ENCODE assay signal across 8 cellular contexts in the genomic region with DNA sequence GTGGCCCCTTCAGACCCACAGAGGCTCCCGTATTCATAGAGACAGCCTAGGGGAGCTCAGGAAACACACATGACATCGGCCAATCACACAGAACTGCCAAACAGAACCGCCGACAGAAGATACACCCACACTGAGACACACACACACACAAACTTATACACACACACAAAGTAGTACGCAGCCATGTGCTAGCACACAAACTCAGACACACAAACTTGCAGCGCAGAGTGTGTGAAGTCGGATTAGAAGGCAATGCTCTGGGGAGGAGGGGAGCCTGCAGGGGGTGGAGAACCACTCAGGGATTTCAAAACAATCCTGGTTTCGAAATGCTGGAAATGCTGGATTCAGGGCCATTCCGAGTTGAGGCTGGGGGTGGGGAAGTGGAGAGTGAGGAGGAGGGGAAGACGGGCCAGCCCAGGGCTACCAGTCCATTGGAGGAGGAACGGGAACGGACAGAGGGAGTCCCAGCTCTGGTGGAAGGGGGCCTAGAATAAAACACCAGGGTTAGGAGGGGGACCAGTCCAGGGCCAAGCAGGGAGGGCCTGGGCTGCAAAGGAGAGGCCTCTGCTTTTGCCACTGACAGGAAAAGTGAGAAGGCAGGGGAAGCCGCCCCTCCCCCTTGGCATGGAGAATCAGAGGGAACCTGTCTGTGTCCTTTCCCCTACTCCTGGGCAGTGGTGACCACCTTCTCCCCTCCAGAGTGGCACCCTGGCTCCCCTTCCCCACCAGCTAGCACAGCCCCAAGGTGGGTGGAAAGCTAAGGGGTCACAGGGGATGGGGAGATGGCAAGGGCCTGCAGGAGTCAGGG. TPM values are rescaled to one million over a fixed set of nuclear protein-coding genes. Genes with fewer than 3 reads are reported as not detected.
DNase-seq lines count a peak whose midpoint lies in the region; ATAC-seq, FAIRE-seq and TF ChIP-seq lines count a peak whose summit lies in the region.

No MANE protein-coding gene starts in this region.

- peak; percentile 44 to 81; a peak in 3 of 5 replicates for TF ChIP-seq EP300 in A549 (IDR thresholded peaks at IDR 0.05)

- FAIRE-seq in A549 (lab: Jason Lieb, UNC), result no peak
- FAIRE-seq in small intestine (lab: Jason Lieb, UNC), result no peak

- WGBS in A549 (ENCODE audit: missing lambda C conversion rate), result 4% methylated on average over 5 of the region's 13 CpGs
- WGBS in small intestine, 3 donors, result 22 to 24% (median 23%) methylated on average over 13 of the region's 13 CpGs

- H3K9me3 ChIP-seq in A549 (no peaks in the 10 kb centered on the region), iPS-20b (ENCODE audit: insufficient read depth, low read depth, low read length) (no peaks in the 10 kb centered on the region), small intestine (ENCODE audit: control insufficient read depth, low read depth) (no peaks in the 10 kb centered on the region)

- H3K4me2 ChIP-seq in A549, result peak overlapping the region; percentile 100

- H3K4me3 ChIP-seq in A549 (peak overlapping the region; percentile 62), astrocyte of the cerebellum (ENCODE audit: low read depth, low read length) (peak overlapping the region; percentile 100), iPS-20b (ENCODE audit: low read length) (peak overlapping the region; percentile 55), small intestine (ENCODE audit: low read depth in 1 of 2, low read length in 2 of 2) (peak overlapping the region in 1 of 2 donors; percentile 93)

- H3K27ac ChIP-seq in A549, result peak overlapping the region; percentile 98 to 100
- peak overlapping the region; percentile 35 for H3K27ac ChIP-seq in iPS-20b (ENCODE audit: low read length)
- peak overlapping the region; percentile 98 to 99 for H3K27ac ChIP-seq in small intestine (ENCODE audit: low read depth in 1 of 2, low read length in 1 of 2)

- in situ Hi-C loops in astrocyte of the cerebellum (cut with HindIII; ENCODE audit: low sequenced_read_pairs), result no loop called here

- peaks cover 3% of the 10 kb centered on the region; the same call in 1 of the 2 replicates for H3K27me3 ChIP-seq in iPS-20b (ENCODE audit: insufficient read depth, low read length)
- H3K27me3 ChIP-seq in small intestine (ENCODE audit: control insufficient read depth in 2 of 2, insufficient read depth in 2 of 2, low read length in 2 of 2), result no peaks in the 10 kb centered on the region

- DNase-seq in A549 (ENCODE audit: low read depth in 1 of 2, low spot score in 1 of 2) (peak in 1 of 2 experiments; percentile 89), HT1080 (ENCODE audit: low read depth) (peak; percentile 69), astrocyte of the cerebellum (ENCODE audit: low read depth) (no peak), small intestine (no peak), NCI-H1092 (lab: John Stamatoyannopoulos, UW) (no peak)
- DNase-seq in stimulated activated CD4-positive, alpha-beta T cell treated with anti-CD3 and anti-CD28 coated beads, Interleukin-12 subunit alpha, Interleukin-12 subunit beta, amount 100 ng/mL, for 4 hours, result no peak

- TF ChIP-seq CTCF in A549 (IDR thresholded peaks at IDR 0.05) (no peak), astrocyte of the cerebellum (IDR thresholded peaks at IDR 0.05; ENCODE audit: low read depth, low read length, missing control alignments) (no peak)

- peak; percentile 1 to 3; a peak in 4 of 6 replicates for ATAC-seq in A549
- no peak for ATAC-seq in GM21717 (IDR thresholded peaks at IDR 0.05; ENCODE audit: unreplicated experiment)

- no peaks in the 10 kb centered on the region for H3K36me3 ChIP-seq in iPS-20b (ENCODE audit: insufficient read depth, low read depth, low read length)
- H3K36me3 ChIP-seq in small intestine (ENCODE audit: control insufficient read depth in 2 of 2, insufficient read depth in 2 of 2, low read length in 2 of 2), result no peaks in the 10 kb centered on the region

- CTCF ChIA-PET in A549 (lab: Yijun Ruan, JAX), result interaction anchor here (1.5 kb wide), 1 partner anchor 178 kb away, joined by 3 read pairs; no protein-coding TSS in a partner anchor

- H3K9ac ChIP-seq in iPS-20b (ENCODE audit: low read depth, low read length), result peak overlapping the region; percentile 50; the same call in 1 of the 2 replicates

- no peak; the same call in 1 of the 2 replicates for TF ChIP-seq POLR2A in A549 (IDR thresholded peaks at IDR 0.05; ENCODE audit: low read length)

- TF ChIP-seq RAD21 in A549 (conservative IDR thresholded peaks at IDR 0.05 in 1 of 2, IDR thresholded peaks at IDR 0.05 in 1 of 2), result peak in 1 of 2 experiments; percentile 19; a peak in 1 of 5 replicates

- POLR2A ChIA-PET in A549 (lab: Yijun Ruan, JAX), result no interaction called here

- H3K4me1 ChIP-seq in A549 (peaks cover 31% of the 10 kb centered on the region), iPS-20b (ENCODE audit: insufficient read depth, low read length) (peaks cover 69% of the 10 kb centered on the region), small intestine (ENCODE audit: control insufficient read depth in 2 of 2, insufficient read depth in 1 of 2, low read depth in 1 of 2, low read length in 1 of 2) (peaks cover 9 to 13% of the 10 kb centered on the region in 2 donors)

TF ChIP-seq in A549, 52 proteins besides CTCF, POLR2A, EP300 and RAD21 (continues in another document):
- TF ChIP-seq FOSB (CRISPR knock-in tag; IDR thresholded peaks at IDR 0.05) (peak; percentile 25; the same call in 1 of the 2 replicates), CEBPB (IDR thresholded peaks at IDR 0.05) (peak; percentile 92 to 97), ESRRA (IDR thresholded peaks at IDR 0.05; ENCODE audit: borderline replicate concordance, low read length) (no peak), RFX5 (IDR thresholded peaks at IDR 0.05) (no peak), ZNF302 (CRISPR knock-in tag; IDR thresholded peaks at IDR 0.05) (no peak), FOSL2 (IDR thresholded peaks at IDR 0.05) (no peak), FOSL2 (CRISPR knock-in tag; IDR thresholded peaks at IDR 0.05) (peak; percentile 15; the same call in 1 of the 2 replicates), HOXA7 (CRISPR knock-in tag; IDR thresholded peaks at IDR 0.05) (peak; percentile 60; the same call in 1 of the 2 replicates), HOXB13 (CRISPR knock-in tag; IDR thresholded peaks at IDR 0.05; ENCODE audit: low read depth) (peak; percentile 76; the same call in 1 of the 2 replicates), JUN (IDR thresholded peaks at IDR 0.05) (peak; percentile 5 to 51; a peak in 2 of 5 replicates), SMC3 (IDR thresholded peaks at IDR 0.05) (0 out of 3 replicates have a peak, but pooled peaks have one; percentile 12)
- TF ChIP-seq, protein P1, sequence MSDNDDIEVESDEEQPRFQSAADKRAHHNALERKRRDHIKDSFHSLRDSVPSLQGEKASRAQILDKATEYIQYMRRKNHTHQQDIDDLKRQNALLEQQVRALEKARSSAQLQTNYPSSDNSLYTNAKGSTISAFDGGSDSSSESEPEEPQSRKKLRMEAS (IDR thresholded peaks at IDR 0.05), result peak; percentile 64; the same call in 1 of the 2 replicates

RNA-seq across cellular contexts. Expression of a gene that starts 4.4 kb away (rescaled TPM):
- polyA plus RNA-seq in A549 (2011; rRNA removed) (7.0 and 8.8 TPM in 2 replicates), A549 (2017; fragmentation: RNase III; extraction: RNeasy Plus Mini Kit Qiagen cat#74134 plus additional on column Dnase treatment) (51.8 to 53.2 TPM (median 52.0 TPM) in 3 replicates), small intestine (10 to 100 TPM; 11.6 to 23.5 (median 14.3) TPM)
- 16.4 and 27.8 TPM in 2 replicates for polyA plus RNA-seq in A549 (2012; cell fraction: cytosol; rRNA removed)
- 41.9 and 56.6 TPM in 2 replicates for polyA plus RNA-seq in A549 (2012; cell fraction: nucleus; rRNA removed)
- 8.8 and 19.9 TPM in 2 replicates for polyA minus RNA-seq in A549 (2011; rRNA and poly(A)+ RNA removed)
- total RNA-seq in HT1080 (2014; rRNA removed; shearing (Covaris generic)), result 22.5 and 24.8 TPM in 2 replicates
- 34.0 and 41.3 TPM in 2 replicates for polyA plus RNA-seq in HT1080 (2015; cell fraction: cytosol; rRNA removed)
- 53.0 and 60.5 TPM in 2 replicates for polyA plus RNA-seq in HT1080 (2015; cell fraction: nucleus; rRNA removed)

RNA-seq across cellular contexts. Expression of a gene that starts 34.8 kb away (rescaled TPM):
- polyA plus RNA-seq in A549 (2011; rRNA removed), result 0.20 and 0.37 TPM in 2 replicates
- polyA plus RNA-seq in A549 (2012; cell fraction: cytosol; rRNA removed), result 0.48 and 0.49 TPM in 2 replicates
- polyA plus RNA-seq in A549 (2012; cell fraction: nucleus; rRNA removed), result 0.56 and 0.62 TPM in 2 replicates
- 0.41 to 0.92 TPM (median 0.50 TPM) in 3 replicates for polyA plus RNA-seq in A549 (2017; fragmentation: RNase III; extraction: RNeasy Plus Mini Kit Qiagen cat#74134 plus additional on column Dnase treatment)
- 0.37 and 0.39 TPM in 2 replicates for polyA minus RNA-seq in A549 (2011; rRNA and poly(A)+ RNA removed)
- total RNA-seq in HT1080 (2014; rRNA removed; shearing (Covaris generic)), result not detected in 2 replicates
- not detected in 2 replicates for polyA plus RNA-seq in HT1080 (2015; cell fraction: cytosol; rRNA removed)
- polyA plus RNA-seq in HT1080 (2015; cell fraction: nucleus; rRNA removed), result not detected in 2 replicates
- not detected for polyA plus RNA-seq in small intestine

RNA-seq across cellular contexts. Expression of a gene that starts 37.6 kb away (rescaled TPM):
- not detected in 2 replicates for polyA plus RNA-seq in A549 (2011; rRNA removed)
- not detected in 2 replicates for polyA plus RNA-seq in A549 (2012; cell fraction: cytosol; rRNA removed)
- 0.02 and 0.04 TPM in 2 replicates for polyA plus RNA-seq in A549 (2012; cell fraction: nucleus; rRNA removed)
- polyA plus RNA-seq in A549 (2017; fragmentation: RNase III; extraction: RNeasy Plus Mini Kit Qiagen cat#74134 plus additional on column Dnase treatment), result 0.04 to 0.05 TPM (median 0.04 TPM) in 3 replicates
- not detected in 2 replicates for polyA minus RNA-seq in A549 (2011; rRNA and poly(A)+ RNA removed)
- not detected in 2 replicates for total RNA-seq in HT1080 (2014; rRNA removed; shearing (Covaris generic))
- polyA plus RNA-seq in HT1080 (2015; cell fraction: cytosol; rRNA removed), result not detected in 2 replicates
- polyA plus RNA-seq in HT1080 (2015; cell fraction: nucleus; rRNA removed), result not detected in 2 replicates
- under 1 TPM; 0.22 to 0.61 (median 0.54) TPM for polyA plus RNA-seq in small intestine

RNA-seq across cellular contexts. Expression of a gene that starts 50.2 kb away (rescaled TPM):
- polyA plus RNA-seq in A549 (2011; rRNA removed), result not detected in 2 replicates
- not detected in 2 replicates for polyA plus RNA-seq in A549 (2012; cell fraction: cytosol; rRNA removed)
- not detected in 2 replicates for polyA plus RNA-seq in A549 (2012; cell fraction: nucleus; rRNA removed)
- not detected in 3 replicates for polyA plus RNA-seq in A549 (2017; fragmentation: RNase III; extraction: RNeasy Plus Mini Kit Qiagen cat#74134 plus additional on column Dnase treatment)
- polyA minus RNA-seq in A549 (2011; rRNA and poly(A)+ RNA removed), result not detected in 2 replicates
- not detected in 2 replicates for total RNA-seq in HT1080 (2014; rRNA removed; shearing (Covaris generic))
- polyA plus RNA-seq in HT1080 (2015; cell fraction: cytosol; rRNA removed), result not detected in 2 replicates
- not detected in 2 replicates for polyA plus RNA-seq in HT1080 (2015; cell fraction: nucleus; rRNA removed)
- not detected for polyA plus RNA-seq in small intestine

Comparison
In these comparisons a context has a peak if more than half of its experiments do, and no peak if none do; other contexts are left out.
1. H3K27ac ChIP-seq: peak in every context shown above with its lines; median percentile 99 in A549; 98 in small intestine; 35 in iPS-20b.